In the genomic region with DNA sequence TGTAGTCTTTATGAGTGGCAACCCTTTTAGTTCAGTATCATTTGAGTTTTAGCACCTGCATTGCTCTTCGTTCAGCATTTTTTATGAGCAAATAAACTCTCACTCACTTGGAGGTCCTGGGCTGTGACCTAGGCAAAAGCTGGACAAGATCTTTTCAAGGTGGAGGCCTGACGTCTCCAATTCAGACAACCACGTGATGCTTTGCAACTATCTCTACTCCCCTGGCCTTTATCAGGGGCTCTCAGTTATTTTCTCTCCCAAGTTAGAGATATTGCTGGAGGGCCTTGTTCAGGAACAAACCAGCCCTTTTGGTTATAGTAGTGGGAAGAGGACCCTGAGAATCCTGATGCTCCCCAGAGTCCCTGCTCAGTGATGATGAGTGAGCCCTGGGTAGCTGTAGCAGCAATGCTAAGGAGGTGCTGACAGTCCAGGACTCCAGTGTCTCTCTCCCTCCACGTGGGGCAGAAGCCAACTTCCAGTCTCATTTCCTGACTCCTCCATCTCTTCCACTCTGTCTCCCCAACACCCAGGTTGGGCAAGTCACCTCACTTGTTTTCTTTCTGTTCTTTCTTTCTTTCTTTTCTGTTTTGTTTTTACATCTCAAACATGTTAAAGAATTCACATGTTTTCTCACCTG, we compare ENCODE assay signal across 1 cellular context.
TF ChIP-seq lines count a peak whose summit lies in the region.

No MANE protein-coding gene starts in this region.

TF ChIP-seq in K562, 482 proteins besides CTCF, POLR2A, EP300 and RAD21 (continued from another document and continues in another):
- TF ChIP-seq, protein P1, sequence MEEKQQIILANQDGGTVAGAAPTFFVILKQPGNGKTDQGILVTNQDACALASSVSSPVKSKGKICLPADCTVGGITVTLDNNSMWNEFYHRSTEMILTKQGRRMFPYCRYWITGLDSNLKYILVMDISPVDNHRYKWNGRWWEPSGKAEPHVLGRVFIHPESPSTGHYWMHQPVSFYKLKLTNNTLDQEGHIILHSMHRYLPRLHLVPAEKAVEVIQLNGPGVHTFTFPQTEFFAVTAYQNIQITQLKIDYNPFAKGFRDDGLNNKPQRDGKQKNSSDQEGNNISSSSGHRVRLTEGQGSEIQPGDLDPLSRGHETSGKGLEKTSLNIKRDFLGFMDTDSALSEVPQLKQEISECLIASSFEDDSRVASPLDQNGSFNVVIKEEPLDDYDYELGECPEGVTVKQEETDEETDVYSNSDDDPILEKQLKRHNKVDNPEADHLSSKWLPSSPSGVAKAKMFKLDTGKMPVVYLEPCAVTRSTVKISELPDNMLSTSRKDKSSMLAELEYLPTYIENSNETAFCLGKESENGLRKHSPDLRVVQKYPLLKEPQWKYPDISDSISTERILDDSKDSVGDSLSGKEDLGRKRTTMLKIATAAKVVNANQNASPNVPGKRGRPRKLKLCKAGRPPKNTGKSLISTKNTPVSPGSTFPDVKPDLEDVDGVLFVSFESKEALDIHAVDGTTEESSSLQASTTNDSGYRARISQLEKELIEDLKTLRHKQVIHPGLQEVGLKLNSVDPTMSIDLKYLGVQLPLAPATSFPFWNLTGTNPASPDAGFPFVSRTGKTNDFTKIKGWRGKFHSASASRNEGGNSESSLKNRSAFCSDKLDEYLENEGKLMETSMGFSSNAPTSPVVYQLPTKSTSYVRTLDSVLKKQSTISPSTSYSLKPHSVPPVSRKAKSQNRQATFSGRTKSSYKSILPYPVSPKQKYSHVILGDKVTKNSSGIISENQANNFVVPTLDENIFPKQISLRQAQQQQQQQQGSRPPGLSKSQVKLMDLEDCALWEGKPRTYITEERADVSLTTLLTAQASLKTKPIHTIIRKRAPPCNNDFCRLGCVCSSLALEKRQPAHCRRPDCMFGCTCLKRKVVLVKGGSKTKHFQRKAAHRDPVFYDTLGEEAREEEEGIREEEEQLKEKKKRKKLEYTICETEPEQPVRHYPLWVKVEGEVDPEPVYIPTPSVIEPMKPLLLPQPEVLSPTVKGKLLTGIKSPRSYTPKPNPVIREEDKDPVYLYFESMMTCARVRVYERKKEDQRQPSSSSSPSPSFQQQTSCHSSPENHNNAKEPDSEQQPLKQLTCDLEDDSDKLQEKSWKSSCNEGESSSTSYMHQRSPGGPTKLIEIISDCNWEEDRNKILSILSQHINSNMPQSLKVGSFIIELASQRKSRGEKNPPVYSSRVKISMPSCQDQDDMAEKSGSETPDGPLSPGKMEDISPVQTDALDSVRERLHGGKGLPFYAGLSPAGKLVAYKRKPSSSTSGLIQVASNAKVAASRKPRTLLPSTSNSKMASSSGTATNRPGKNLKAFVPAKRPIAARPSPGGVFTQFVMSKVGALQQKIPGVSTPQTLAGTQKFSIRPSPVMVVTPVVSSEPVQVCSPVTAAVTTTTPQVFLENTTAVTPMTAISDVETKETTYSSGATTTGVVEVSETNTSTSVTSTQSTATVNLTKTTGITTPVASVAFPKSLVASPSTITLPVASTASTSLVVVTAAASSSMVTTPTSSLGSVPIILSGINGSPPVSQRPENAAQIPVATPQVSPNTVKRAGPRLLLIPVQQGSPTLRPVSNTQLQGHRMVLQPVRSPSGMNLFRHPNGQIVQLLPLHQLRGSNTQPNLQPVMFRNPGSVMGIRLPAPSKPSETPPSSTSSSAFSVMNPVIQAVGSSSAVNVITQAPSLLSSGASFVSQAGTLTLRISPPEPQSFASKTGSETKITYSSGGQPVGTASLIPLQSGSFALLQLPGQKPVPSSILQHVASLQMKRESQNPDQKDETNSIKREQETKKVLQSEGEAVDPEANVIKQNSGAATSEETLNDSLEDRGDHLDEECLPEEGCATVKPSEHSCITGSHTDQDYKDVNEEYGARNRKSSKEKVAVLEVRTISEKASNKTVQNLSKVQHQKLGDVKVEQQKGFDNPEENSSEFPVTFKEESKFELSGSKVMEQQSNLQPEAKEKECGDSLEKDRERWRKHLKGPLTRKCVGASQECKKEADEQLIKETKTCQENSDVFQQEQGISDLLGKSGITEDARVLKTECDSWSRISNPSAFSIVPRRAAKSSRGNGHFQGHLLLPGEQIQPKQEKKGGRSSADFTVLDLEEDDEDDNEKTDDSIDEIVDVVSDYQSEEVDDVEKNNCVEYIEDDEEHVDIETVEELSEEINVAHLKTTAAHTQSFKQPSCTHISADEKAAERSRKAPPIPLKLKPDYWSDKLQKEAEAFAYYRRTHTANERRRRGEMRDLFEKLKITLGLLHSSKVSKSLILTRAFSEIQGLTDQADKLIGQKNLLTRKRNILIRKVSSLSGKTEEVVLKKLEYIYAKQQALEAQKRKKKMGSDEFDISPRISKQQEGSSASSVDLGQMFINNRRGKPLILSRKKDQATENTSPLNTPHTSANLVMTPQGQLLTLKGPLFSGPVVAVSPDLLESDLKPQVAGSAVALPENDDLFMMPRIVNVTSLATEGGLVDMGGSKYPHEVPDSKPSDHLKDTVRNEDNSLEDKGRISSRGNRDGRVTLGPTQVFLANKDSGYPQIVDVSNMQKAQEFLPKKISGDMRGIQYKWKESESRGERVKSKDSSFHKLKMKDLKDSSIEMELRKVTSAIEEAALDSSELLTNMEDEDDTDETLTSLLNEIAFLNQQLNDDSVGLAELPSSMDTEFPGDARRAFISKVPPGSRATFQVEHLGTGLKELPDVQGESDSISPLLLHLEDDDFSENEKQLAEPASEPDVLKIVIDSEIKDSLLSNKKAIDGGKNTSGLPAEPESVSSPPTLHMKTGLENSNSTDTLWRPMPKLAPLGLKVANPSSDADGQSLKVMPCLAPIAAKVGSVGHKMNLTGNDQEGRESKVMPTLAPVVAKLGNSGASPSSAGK (IDR thresholded peaks at IDR 0.05): peak; percentile 53; the same call in 1 of the 2 replicates
- no peak for TF ChIP-seq RFX5 (IDR thresholded peaks at IDR 0.05; ENCODE audit: low read depth, low read length)
- no peak for TF ChIP-seq HMGN3 (IDR thresholded peaks at IDR 0.05; ENCODE audit: borderline replicate concordance, extremely low read depth, insufficient read length, low read depth, low read length)
- TF ChIP-seq, protein P2, sequence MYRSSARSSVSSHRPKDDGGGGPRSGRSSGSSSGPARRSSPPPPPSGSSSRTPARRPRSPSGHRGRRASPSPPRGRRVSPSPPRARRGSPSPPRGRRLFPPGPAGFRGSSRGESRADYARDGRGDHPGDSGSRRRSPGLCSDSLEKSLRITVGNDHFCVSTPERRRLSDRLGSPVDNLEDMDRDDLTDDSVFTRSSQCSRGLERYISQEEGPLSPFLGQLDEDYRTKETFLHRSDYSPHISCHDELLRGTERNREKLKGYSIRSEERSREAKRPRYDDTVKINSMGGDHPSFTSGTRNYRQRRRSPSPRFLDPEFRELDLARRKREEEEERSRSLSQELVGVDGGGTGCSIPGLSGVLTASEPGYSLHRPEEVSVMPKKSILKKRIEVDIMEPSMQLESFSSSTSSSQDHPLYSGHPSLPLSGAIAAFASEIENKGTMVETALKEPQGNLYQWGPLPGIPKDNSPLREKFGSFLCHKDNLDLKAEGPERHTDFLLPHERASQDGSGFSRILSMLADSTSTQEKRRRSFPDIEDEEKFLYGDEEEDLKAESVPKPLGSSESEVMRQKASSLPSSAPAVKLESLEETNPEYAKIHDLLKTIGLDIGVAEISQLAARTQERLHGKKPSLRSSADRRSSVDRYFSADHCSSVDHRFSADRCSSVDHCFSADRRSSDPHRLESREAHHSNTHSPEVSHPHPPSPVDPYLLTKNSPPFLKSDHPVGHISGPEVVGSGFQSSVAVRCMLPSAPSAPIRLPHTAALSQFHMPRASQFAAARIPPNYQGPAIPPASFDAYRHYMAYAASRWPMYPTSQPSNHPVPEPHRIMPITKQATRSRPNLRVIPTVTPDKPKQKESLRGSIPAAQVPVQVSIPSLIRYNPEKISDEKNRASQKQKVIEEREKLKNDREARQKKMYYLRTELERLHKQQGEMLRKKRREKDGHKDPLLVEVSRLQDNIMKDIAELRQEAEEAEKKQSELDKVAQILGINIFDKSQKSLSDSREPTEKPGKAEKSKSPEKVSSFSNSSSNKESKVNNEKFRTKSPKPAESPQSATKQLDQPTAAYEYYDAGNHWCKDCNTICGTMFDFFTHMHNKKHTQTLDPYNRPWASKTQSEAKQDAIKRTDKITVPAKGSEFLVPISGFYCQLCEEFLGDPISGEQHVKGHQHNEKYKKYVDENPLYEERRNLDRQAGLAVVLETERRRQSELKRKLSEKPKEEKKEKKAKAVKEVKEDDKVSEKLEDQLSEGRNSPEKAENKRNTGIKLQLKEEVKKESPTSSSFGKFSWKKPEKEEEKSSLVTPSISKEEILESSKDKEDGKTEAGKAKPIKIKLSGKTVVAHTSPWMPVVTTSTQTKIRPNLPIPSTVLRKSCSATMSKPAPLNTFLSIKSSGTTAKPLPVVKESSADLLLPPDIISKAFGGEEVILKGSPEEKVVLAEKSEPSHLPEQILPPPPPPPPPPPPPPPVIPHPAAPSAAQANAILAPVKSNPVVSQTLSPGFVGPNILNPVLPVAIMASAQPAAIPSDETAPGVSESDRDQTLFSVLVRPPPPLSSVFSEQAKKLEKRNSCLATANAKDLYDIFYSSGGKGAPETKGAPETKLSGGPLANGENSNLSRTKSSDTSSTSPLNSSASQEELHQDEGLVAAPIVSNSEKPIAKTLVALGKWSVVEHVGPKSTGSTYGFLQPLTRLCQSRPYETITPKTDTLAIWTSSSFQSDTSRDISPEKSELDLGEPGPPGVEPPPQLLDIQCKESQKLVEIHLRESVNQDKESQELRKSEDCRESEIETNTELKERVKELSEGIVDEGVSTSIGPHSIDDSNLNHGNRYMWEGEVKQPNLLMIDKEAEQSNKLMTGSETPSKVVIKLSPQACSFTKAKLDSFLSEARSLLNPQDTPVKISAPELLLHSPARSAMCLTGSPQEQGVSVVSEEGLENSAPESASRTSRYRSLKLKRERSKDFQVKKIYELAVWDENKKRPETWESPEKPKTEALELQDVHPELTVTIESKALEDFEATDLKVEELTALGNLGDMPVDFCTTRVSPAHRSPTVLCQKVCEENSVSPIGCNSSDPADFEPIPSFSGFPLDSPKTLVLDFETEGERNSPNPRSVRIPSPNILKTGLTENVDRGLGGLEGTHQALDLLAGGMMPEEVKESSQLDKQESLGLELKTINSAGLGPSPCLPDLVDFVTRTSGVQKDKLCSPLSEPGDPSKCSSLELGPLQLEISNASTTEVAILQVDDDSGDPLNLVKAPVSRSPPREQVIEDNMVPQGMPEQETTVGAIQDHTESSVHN (IDR thresholded peaks at IDR 0.05; ENCODE audit: borderline replicate concordance in 1 of 2, low read depth in 1 of 2): no peak
- peak; percentile 82 for TF ChIP-seq RAD51 (IDR thresholded peaks at IDR 0.05; ENCODE audit: borderline replicate concordance, low read depth)
- TF ChIP-seq, protein P3, sequence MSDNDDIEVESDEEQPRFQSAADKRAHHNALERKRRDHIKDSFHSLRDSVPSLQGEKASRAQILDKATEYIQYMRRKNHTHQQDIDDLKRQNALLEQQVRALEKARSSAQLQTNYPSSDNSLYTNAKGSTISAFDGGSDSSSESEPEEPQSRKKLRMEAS (CRISPR knock-in tag; IDR thresholded peaks at IDR 0.05): peak; percentile 18; the same call in 1 of the 2 replicates
- TF ChIP-seq, protein P4, sequence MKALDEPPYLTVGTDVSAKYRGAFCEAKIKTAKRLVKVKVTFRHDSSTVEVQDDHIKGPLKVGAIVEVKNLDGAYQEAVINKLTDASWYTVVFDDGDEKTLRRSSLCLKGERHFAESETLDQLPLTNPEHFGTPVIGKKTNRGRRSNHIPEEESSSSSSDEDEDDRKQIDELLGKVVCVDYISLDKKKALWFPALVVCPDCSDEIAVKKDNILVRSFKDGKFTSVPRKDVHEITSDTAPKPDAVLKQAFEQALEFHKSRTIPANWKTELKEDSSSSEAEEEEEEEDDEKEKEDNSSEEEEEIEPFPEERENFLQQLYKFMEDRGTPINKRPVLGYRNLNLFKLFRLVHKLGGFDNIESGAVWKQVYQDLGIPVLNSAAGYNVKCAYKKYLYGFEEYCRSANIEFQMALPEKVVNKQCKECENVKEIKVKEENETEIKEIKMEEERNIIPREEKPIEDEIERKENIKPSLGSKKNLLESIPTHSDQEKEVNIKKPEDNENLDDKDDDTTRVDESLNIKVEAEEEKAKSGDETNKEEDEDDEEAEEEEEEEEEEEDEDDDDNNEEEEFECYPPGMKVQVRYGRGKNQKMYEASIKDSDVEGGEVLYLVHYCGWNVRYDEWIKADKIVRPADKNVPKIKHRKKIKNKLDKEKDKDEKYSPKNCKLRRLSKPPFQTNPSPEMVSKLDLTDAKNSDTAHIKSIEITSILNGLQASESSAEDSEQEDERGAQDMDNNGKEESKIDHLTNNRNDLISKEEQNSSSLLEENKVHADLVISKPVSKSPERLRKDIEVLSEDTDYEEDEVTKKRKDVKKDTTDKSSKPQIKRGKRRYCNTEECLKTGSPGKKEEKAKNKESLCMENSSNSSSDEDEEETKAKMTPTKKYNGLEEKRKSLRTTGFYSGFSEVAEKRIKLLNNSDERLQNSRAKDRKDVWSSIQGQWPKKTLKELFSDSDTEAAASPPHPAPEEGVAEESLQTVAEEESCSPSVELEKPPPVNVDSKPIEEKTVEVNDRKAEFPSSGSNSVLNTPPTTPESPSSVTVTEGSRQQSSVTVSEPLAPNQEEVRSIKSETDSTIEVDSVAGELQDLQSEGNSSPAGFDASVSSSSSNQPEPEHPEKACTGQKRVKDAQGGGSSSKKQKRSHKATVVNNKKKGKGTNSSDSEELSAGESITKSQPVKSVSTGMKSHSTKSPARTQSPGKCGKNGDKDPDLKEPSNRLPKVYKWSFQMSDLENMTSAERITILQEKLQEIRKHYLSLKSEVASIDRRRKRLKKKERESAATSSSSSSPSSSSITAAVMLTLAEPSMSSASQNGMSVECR (CRISPR knock-in tag; IDR thresholded peaks at IDR 0.05): no peak
- no peak for TF ChIP-seq PRMT5 (CRISPR knock-in tag; IDR thresholded peaks at IDR 0.05)
- peak; percentile 62 for TF ChIP-seq USF1 (CRISPR knock-in tag; IDR thresholded peaks at IDR 0.05)
- 0 out of 2 replicates have a peak, but pooled peaks have one; percentile 22 for TF ChIP-seq ZFX (CRISPR knock-in tag; IDR thresholded peaks at IDR 0.05)
- TF ChIP-seq ZNF699 (CRISPR knock-in tag; IDR thresholded peaks at IDR 0.05; ENCODE audit: insufficient replicate concordance): no peak
- no peak for TF ChIP-seq POLR2AphosphoS5 (IDR thresholded peaks at IDR 0.05; ENCODE audit: control insufficient read depth, insufficient read depth, low read depth, low read length)
- no peak for TF ChIP-seq CHCHD3 (CRISPR knock-in tag; IDR thresholded peaks at IDR 0.05)
- TF ChIP-seq, protein P5, sequence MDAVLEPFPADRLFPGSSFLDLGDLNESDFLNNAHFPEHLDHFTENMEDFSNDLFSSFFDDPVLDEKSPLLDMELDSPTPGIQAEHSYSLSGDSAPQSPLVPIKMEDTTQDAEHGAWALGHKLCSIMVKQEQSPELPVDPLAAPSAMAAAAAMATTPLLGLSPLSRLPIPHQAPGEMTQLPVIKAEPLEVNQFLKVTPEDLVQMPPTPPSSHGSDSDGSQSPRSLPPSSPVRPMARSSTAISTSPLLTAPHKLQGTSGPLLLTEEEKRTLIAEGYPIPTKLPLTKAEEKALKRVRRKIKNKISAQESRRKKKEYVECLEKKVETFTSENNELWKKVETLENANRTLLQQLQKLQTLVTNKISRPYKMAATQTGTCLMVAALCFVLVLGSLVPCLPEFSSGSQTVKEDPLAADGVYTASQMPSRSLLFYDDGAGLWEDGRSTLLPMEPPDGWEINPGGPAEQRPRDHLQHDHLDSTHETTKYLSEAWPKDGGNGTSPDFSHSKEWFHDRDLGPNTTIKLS (IDR thresholded peaks at IDR 0.05; ENCODE audit: borderline replicate concordance, low read depth): no peak
- TF ChIP-seq NFIX (CRISPR knock-in tag; IDR thresholded peaks at IDR 0.05; ENCODE audit: low read depth): no peak
- TF ChIP-seq NR3C1 (CRISPR knock-in tag; IDR thresholded peaks at IDR 0.05): no peak
- TF ChIP-seq CBFB (CRISPR knock-in tag; IDR thresholded peaks at IDR 0.05): no peak
